Comparison of ENCODE assay signal across 11 cellular contexts in the genomic region with DNA sequence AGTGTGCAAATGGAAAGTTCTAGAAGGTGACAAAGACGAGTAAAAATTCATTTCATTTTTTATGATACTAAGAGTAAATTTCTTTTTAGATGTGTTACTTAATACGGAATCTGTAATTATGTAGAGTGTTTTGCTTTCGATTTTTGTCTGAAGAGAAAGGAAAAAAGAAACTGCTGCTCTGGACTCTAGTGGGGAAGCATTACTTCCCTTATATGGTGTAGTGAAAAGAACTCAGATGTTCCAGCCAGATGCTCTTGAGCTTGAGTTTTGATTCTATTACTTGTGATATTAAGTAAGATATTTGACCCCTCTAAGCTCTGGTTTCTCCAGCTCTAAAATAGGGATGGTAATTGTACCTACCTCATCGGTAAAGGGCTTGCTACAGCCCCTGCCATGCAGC. TPM values are rescaled to one million over a fixed set of nuclear protein-coding genes. Genes with fewer than 3 reads are reported as not detected.
DNase-seq lines count a peak whose midpoint lies in the region; ATAC-seq and TF ChIP-seq lines count a peak whose summit lies in the region.
"Had no signal": no experiment of that assay in that cellular context is flagged by ENCODE, and none has a peak within 500 bp of the region (broad histone marks: within the 10 kb centered on the region; RNA-seq: fewer than 3 reads in every experiment).

No MANE protein-coding gene starts in this region.

- peaks cover 0 to 6% of the 10 kb centered on the region in 2 donors for H3K4me1 Mint-ChIP-seq in natural killer cell treated with Interleukin-12 subunit alpha and Interleukin-12 subunit beta and Interleukin-15 and Interleukin-18, amount 100 ng/mL, for 72 hours (ENCODE audit: low read depth in 2 of 2)

- H3K4me3 ChIP-seq in coronary artery, result no peak overlapping the region

- ATAC-seq in GM19438 (IDR thresholded peaks at IDR 0.05; ENCODE audit: low read depth, unreplicated experiment) (peak; percentile 60), HG03139 (IDR thresholded peaks at IDR 0.05; ENCODE audit: unreplicated experiment) (peak; percentile 64)
- no peak for ATAC-seq in natural killer cell treated with Interleukin-12 subunit alpha and Interleukin-12 subunit beta and Interleukin-15 and Interleukin-18, amount 100 ng/mL, for 72 hours
- ATAC-seq: Right ventricle myocardium inferior had no signal

- peaks cover 0 to under 1% of the 10 kb centered on the region in 2 donors for H3K27me3 Mint-ChIP-seq in natural killer cell treated with Interleukin-12 subunit alpha and Interleukin-12 subunit beta and Interleukin-15 and Interleukin-18, amount 100 ng/mL, for 72 hours
- H3K27me3 Mint-ChIP-seq: activated T-cell treated with anti-CD3 and anti-CD28 coated beads, Interleukin-2, amount 50 U/mL, for 24 hours had no signal

- no peak overlapping the region for H3K4me3 Mint-ChIP-seq in natural killer cell treated with Interleukin-12 subunit alpha and Interleukin-12 subunit beta and Interleukin-15 and Interleukin-18, amount 100 ng/mL, for 72 hours
- H3K4me3 Mint-ChIP-seq: activated T-cell treated with anti-CD3 and anti-CD28 coated beads, Interleukin-2, amount 50 U/mL, for 24 hours had no signal

- H3K27ac ChIP-seq in coronary artery, result peak overlapping the region; percentile 50 to 55

- no peaks in the 10 kb centered on the region for H3K36me3 Mint-ChIP-seq in natural killer cell treated with Interleukin-12 subunit alpha and Interleukin-12 subunit beta and Interleukin-15 and Interleukin-18, amount 100 ng/mL, for 72 hours

- TF ChIP-seq CTCF in GM10266 (IDR thresholded peaks at IDR 0.05; ENCODE audit: control insufficient read depth, insufficient read depth, low read depth, missing control alignments), result no peak
- no peak for TF ChIP-seq CTCF in coronary artery (IDR thresholded peaks at IDR 0.05)

- DNase-seq in GM10266 (ENCODE audit: extremely low spot score) (peak; percentile 67), coronary artery (ENCODE audit: low spot score) (no peak), AG20443 (ENCODE audit: low spot score) (no peak), DMS53 (lab: John Stamatoyannopoulos, UW) (no peak), GDM1 (lab: John Stamatoyannopoulos, UW) (no peak)
- no peak for DNase-seq in natural killer cell treated with Interleukin-12 subunit alpha and Interleukin-12 subunit beta and Interleukin-15 and Interleukin-18, amount 100 ng/mL, for 72 hours (ENCODE audit: low spot score)
- DNase-seq: activated T-cell treated with anti-CD3 and anti-CD28 coated beads, Interleukin-2, amount 50 U/mL, for 24 hours; occipital lobe had no signal

- no peaks in the 10 kb centered on the region for H3K9me3 Mint-ChIP-seq in natural killer cell treated with Interleukin-12 subunit alpha and Interleukin-12 subunit beta and Interleukin-15 and Interleukin-18, amount 100 ng/mL, for 72 hours
- H3K9me3 Mint-ChIP-seq: activated T-cell treated with anti-CD3 and anti-CD28 coated beads, Interleukin-2, amount 50 U/mL, for 24 hours had no signal

- no peak overlapping the region for H3K27ac Mint-ChIP-seq in natural killer cell treated with Interleukin-12 subunit alpha and Interleukin-12 subunit beta and Interleukin-15 and Interleukin-18, amount 100 ng/mL, for 72 hours
- H3K27ac Mint-ChIP-seq: activated T-cell treated with anti-CD3 and anti-CD28 coated beads, Interleukin-2, amount 50 U/mL, for 24 hours had no signal

RNA-seq across cellular contexts. Expression of gene GPR161, which starts 12.2 kb away (rescaled TPM):
- total RNA-seq in natural killer cell treated with Interleukin-12 subunit alpha and Interleukin-12 subunit beta and Interleukin-15 and Interleukin-18, amount 100 ng/mL, for 72 hours, result under 1 TPM; 0.05 to 0.42 TPM

RNA-seq across cellular contexts. Expression of gene TIPRL, which starts 29.8 kb away (rescaled TPM):
- 10 to 100 TPM; 34.6 to 49.6 TPM for total RNA-seq in natural killer cell treated with Interleukin-12 subunit alpha and Interleukin-12 subunit beta and Interleukin-15 and Interleukin-18, amount 100 ng/mL, for 72 hours

Comparison
In these comparisons a context has a peak if more than half of its experiments do, and no peak if none do; other contexts are left out.
1. ATAC-seq: peak in GM19438 (single experiment) and HG03139 (single experiment); none in natural killer cell treated with Interleukin-12 subunit alpha and Interleukin-12 subunit beta and Interleukin-15 and Interleukin-18, amount 100 ng/mL, for 72 hours (0 of 2).